8 cellular contexts compared by ENCODE assay signal in genomic region chr5:68711311-68712200, GRCh38.
A peak's percentile ranks its signal among the peaks of the same experiment; 100 is the strongest.
DNase-seq lines count a peak whose midpoint lies in the region; ATAC-seq and TF ChIP-seq lines count a peak whose summit lies in the region.

No MANE protein-coding gene starts in this region.

- peak overlapping the region; percentile 88 for H2AFZ ChIP-seq in OCI-LY7 (ENCODE audit: low read length)

- H3K27me3 Mint-ChIP-seq in naive thymus-derived CD4-positive, alpha-beta T cell, result peaks cover 0 to 6% (median 0%) of the 10 kb centered on the region in 5 donors

- H3K27me3 ChIP-seq in naive thymus-derived CD4-positive, alpha-beta T cell (ENCODE audit: control insufficient read depth in 2 of 2, insufficient read depth in 2 of 2, low read length in 2 of 2), result no peaks in the 10 kb centered on the region

- TF ChIP-seq CTCF in OCI-LY7 (conservative IDR thresholded peaks at IDR 0.05; ENCODE audit: low read length), result no peak
- TF ChIP-seq CTCF in lower leg skin (IDR thresholded peaks at IDR 0.05), result no peak

- H3K9me3 Mint-ChIP-seq in naive thymus-derived CD4-positive, alpha-beta T cell, result peaks cover 0 to 4% (median 0%) of the 10 kb centered on the region in 11 donors

- BruUV-seq in OCI-LY7 (replicated peaks; lab: Mats Ljungman, UMichigan), result no TSS peak

- peak; percentile 91 for ATAC-seq in HG02623 (IDR thresholded peaks at IDR 0.05; ENCODE audit: unreplicated experiment)
- ATAC-seq in naive thymus-derived CD4-positive, alpha-beta T cell, result peak; percentile 89

- H3K27ac Mint-ChIP-seq in naive thymus-derived CD4-positive, alpha-beta T cell, result peak overlapping the region; percentile 33 to 92 (median 83)

- H3K4me3 ChIP-seq in OCI-LY7 (ENCODE audit: low read depth, low read length, poor library complexity, severe bottlenecking), result peak overlapping the region; percentile 45
- peak overlapping the region; percentile 37 for H3K4me3 ChIP-seq in naive thymus-derived CD4-positive, alpha-beta T cell (ENCODE audit: low read length)
- H3K4me3 ChIP-seq in lower leg skin (ENCODE audit: low read depth, poor library complexity, severe bottlenecking), result no peak overlapping the region

- H3K27ac ChIP-seq in OCI-LY7 (ENCODE audit: low read depth, low read length, poor library complexity, severe bottlenecking), result peak overlapping the region; percentile 66
- peak overlapping the region; percentile 34 for H3K27ac ChIP-seq in naive thymus-derived CD4-positive, alpha-beta T cell (ENCODE audit: low read depth, low read length)

- CTCF ChIA-PET in OCI-LY7 (lab: Charles Lee; ENCODE audit: unreplicated experiment), result no interaction called here
- CTCF ChIA-PET in naive thymus-derived CD4-positive, alpha-beta T cell (lab: Charles Lee), result interaction anchor here (0.6 to 1.2 kb wide), 3 partner anchors 20 to 1435 kb away, joined by 3 read pairs; no protein-coding TSS in a partner anchor

- peak overlapping the region; percentile 57 for H3K4me2 ChIP-seq in OCI-LY7 (ENCODE audit: low read length)

- WGBS in lower leg skin, 2 donors, result 77 to 78% methylated on average over 6 of the region's 6 CpGs

- peak overlapping the region; percentile 6 to 85 (median 72) for H3K4me3 Mint-ChIP-seq in naive thymus-derived CD4-positive, alpha-beta T cell

- no peaks in the 10 kb centered on the region for H3K36me3 ChIP-seq in OCI-LY7 (ENCODE audit: insufficient read depth, low read length)
- no peaks in the 10 kb centered on the region for H3K36me3 ChIP-seq in naive thymus-derived CD4-positive, alpha-beta T cell (ENCODE audit: control insufficient read depth in 2 of 3, insufficient read depth in 3 of 3, low read length in 3 of 3)

- H3K4me1 Mint-ChIP-seq in naive thymus-derived CD4-positive, alpha-beta T cell, result peaks cover 12 to 47% (median 28%) of the 10 kb centered on the region in 7 donors

- H3K79me2 ChIP-seq in OCI-LY7 (ENCODE audit: insufficient read depth, low read depth, low read length), result no peaks in the 10 kb centered on the region

- H4K20me1 ChIP-seq in OCI-LY7 (ENCODE audit: insufficient read depth, low read length), result no peaks in the 10 kb centered on the region

- H3K36me3 Mint-ChIP-seq in naive thymus-derived CD4-positive, alpha-beta T cell, result peaks cover 0 to 4% (median 0%) of the 10 kb centered on the region in 5 donors

- POLR2A ChIA-PET in OCI-LY7 (lab: Charles Lee), result interaction anchor here (0.6 to 1.2 kb wide), 4 partner anchors 26 to 1664 kb away, joined by 3 to 5 read pairs (median 3); no protein-coding TSS in a partner anchor
- POLR2A ChIA-PET in naive thymus-derived CD4-positive, alpha-beta T cell (lab: Charles Lee), result interaction anchor here (0.5 to 1.0 kb wide), 2 partner anchors 18 to 431 kb away, joined by 4 read pairs; no protein-coding TSS in a partner anchor

- H3K9me2 ChIP-seq in OCI-LY7 (ENCODE audit: insufficient read depth, low read length), result no peaks in the 10 kb centered on the region

- intact Hi-C loops in OCI-LY7 (cut with micrococcal nuclease; ENCODE audit: unreplicated experiment), result no loop called here
- intact Hi-C loops in naive thymus-derived CD4-positive, alpha-beta T cell (cut with micrococcal nuclease), result loop anchor here (2.0 to 10.0 kb wide), 7 partner anchors 171 to 1545 kb away; partner anchors contain the start of gene PIK3R1 (in 1 of the 2)
- intact Hi-C loops in lower leg skin (cut with DNase I; ENCODE audit: low total_unique reads), result no loop called here

- TF ChIP-seq POLR2A in lower leg skin (IDR thresholded peaks at IDR 0.05), result no peak

- H3K4me1 ChIP-seq in OCI-LY7 (ENCODE audit: insufficient read depth, low read length, poor library complexity, severe bottlenecking), result peaks cover 46% of the 10 kb centered on the region
- H3K4me1 ChIP-seq in naive thymus-derived CD4-positive, alpha-beta T cell (ENCODE audit: control insufficient read depth in 2 of 2, insufficient read depth in 2 of 2, low read length in 2 of 2), result peaks cover 21 to 29% of the 10 kb centered on the region in 2 donors

- peaks cover under 1% of the 10 kb centered on the region; the same call in 1 of the 2 replicates for H3K9me3 ChIP-seq in OCI-LY7 (ENCODE audit: low read length)
- no peaks in the 10 kb centered on the region for H3K9me3 ChIP-seq in naive thymus-derived CD4-positive, alpha-beta T cell (ENCODE audit: control insufficient read depth in 2 of 3, low read length in 3 of 3)

- DNase-seq in NCI-H2107 treated with DMSO at 0.1 percent for 48 hours (lab: John Stamatoyannopoulos, UW; ENCODE audit: unreplicated experiment), result peak; percentile 14
- no peak for DNase-seq in NCI-H2107 (lab: John Stamatoyannopoulos, UW)
- DNase-seq in OCI-LY7 (ENCODE audit: low spot score), result peak; percentile 51
- DNase-seq in naive thymus-derived CD4-positive, alpha-beta T cell, result peak in 7 of 9 donors; percentile 31 to 78 (median 70)
- no peak for DNase-seq in NAMALWA (ENCODE audit: low spot score)
- DNase-seq in lower leg skin (ENCODE audit: low spot score in 2 of 2), result no peak
- DNase-seq in NOMO-1 treated with dmso at 0.1 percent for 144 hours (lab: John Stamatoyannopoulos, UW; ENCODE audit: unreplicated experiment), result no peak

Comparison
In these comparisons a context has a peak if more than half of its experiments do, and no peak if none do; other contexts are left out.
1. DNase-seq: peak in NCI-H2107 treated with DMSO at 0.1 percent for 48 hours (single experiment), OCI-LY7 (single experiment) and naive thymus-derived CD4-positive, alpha-beta T cell (7 of 9); none in NCI-H2107 (single experiment), NAMALWA (single experiment), lower leg skin (0 of 2) and NOMO-1 treated with dmso at 0.1 percent for 144 hours (single experiment).
2. intact Hi-C loops: an anchor here in naive thymus-derived CD4-positive, alpha-beta T cell (2.0 to 10.0 kb wide); none called in OCI-LY7 and lower leg skin.